20 cellular contexts compared by ENCODE assay signal in genomic region chr2:42913280-42913878, GRCh38.
DNase-seq lines count a peak whose midpoint lies in the region; ATAC-seq, FAIRE-seq and TF ChIP-seq lines count a peak whose summit lies in the region.
"Had no signal": no experiment of that assay in that cellular context is flagged by ENCODE, and none has a peak within 500 bp of the region (broad histone marks: within the 10 kb centered on the region; RNA-seq: fewer than 3 reads in every experiment).

No MANE protein-coding gene starts in this region.

- H3K79me2 ChIP-seq in astrocyte (ENCODE audit: insufficient read depth, low read length): no peaks in the 10 kb centered on the region
- no peaks in the 10 kb centered on the region for H3K79me2 ChIP-seq in osteoblast (ENCODE audit: insufficient read depth, low read length)
- H3K79me2 ChIP-seq: parathyroid adenoma had no signal

- peaks cover 14% of the 10 kb centered on the region for H3K4me1 ChIP-seq in astrocyte (ENCODE audit: insufficient read depth, low read length)
- peaks cover 11% of the 10 kb centered on the region for H3K4me1 ChIP-seq in osteoblast (ENCODE audit: insufficient read depth, low read length)
- H3K4me1 ChIP-seq: parathyroid adenoma had no signal

- TF ChIP-seq CTCF in NB4 (IDR thresholded peaks at IDR 0.05; ENCODE audit: low read depth, low read length): no peak
- no peak for TF ChIP-seq CTCF in astrocyte (IDR thresholded peaks at IDR 0.05; ENCODE audit: insufficient read depth, low read depth, low read length)
- TF ChIP-seq CTCF in osteoblast (IDR thresholded peaks at IDR 0.05; ENCODE audit: extremely low read depth, low read depth, low read length): no peak

- peak overlapping the region; percentile 52 for H3K4me3 Mint-ChIP-seq in T-helper 1 cell treated with Interleukin-12 subunit alpha and Interleukin-12 subunit beta and Interleukin-4 antibody, amounts not matched to agents 30 μg/mL and 1 μg/mL, for 36 hours
- no peak overlapping the region for H3K4me3 Mint-ChIP-seq in astrocyte (ENCODE audit: unreplicated experiment)
- no peak overlapping the region for H3K4me3 Mint-ChIP-seq in stimulated activated memory B cell treated with anti-CD40 and anti-IgM and Interleukin-4, amounts not matched to agents 10 μg/mL and 1 μg/mL and 100 μg/mL, for 72 hours
- H3K4me3 Mint-ChIP-seq: activated T-cell treated with anti-CD3 and anti-CD28 coated beads, Interleukin-2, amount 50 U/mL, for 4 hours; CD4-positive, alpha-beta T cell; stimulated activated effector memory CD8-positive, alpha-beta T cell treated with anti-CD3 and anti-CD28 coated beads, Interleukin-12 subunit alpha, Interleukin-12 subunit beta, amount 100 ng/mL, for 72 hours had no signal

- H3K27ac ChIP-seq in astrocyte (ENCODE audit: low read depth, low read length): no peak overlapping the region
- no peak overlapping the region for H3K27ac ChIP-seq in osteoblast (ENCODE audit: low read depth, low read length)
- H3K27ac ChIP-seq: parathyroid adenoma, SJSA1 had no signal

- H3K27me3 ChIP-seq in astrocyte (ENCODE audit: insufficient read depth, low read length) (no peaks in the 10 kb centered on the region), osteoblast (ENCODE audit: insufficient read depth, low read length) (no peaks in the 10 kb centered on the region)
- H3K27me3 ChIP-seq: SJSA1, upper lobe of left lung had no signal

- no peaks in the 10 kb centered on the region for H3K36me3 Mint-ChIP-seq in T-helper 1 cell treated with Interleukin-12 subunit alpha and Interleukin-12 subunit beta and Interleukin-4 antibody, amounts not matched to agents 30 μg/mL and 1 μg/mL, for 36 hours (ENCODE audit: low read depth)
- H3K36me3 Mint-ChIP-seq in astrocyte (ENCODE audit: low read depth, unreplicated experiment): no peaks in the 10 kb centered on the region
- no peaks in the 10 kb centered on the region for H3K36me3 Mint-ChIP-seq in stimulated activated memory B cell treated with anti-CD40 and anti-IgM and Interleukin-4, amounts not matched to agents 10 μg/mL and 1 μg/mL and 100 μg/mL, for 72 hours
- H3K36me3 Mint-ChIP-seq: activated naive CD4-positive, alpha-beta T cell treated with anti-CD3 and anti-CD28 coated beads, Interleukin-2, amount 50 U/mL, for 72 hours; stimulated activated effector memory CD8-positive, alpha-beta T cell treated with anti-CD3 and anti-CD28 coated beads, Interleukin-12 subunit alpha, Interleukin-12 subunit beta, amount 100 ng/mL, for 72 hours had no signal

- no peaks in the 10 kb centered on the region for H4K20me1 ChIP-seq in astrocyte (ENCODE audit: insufficient read depth, low read length)
- no peaks in the 10 kb centered on the region for H4K20me1 ChIP-seq in osteoblast (ENCODE audit: insufficient read depth, low read length)

- H3K4me3 ChIP-seq in NB4 (ENCODE audit: low read depth, low read length) (no peak overlapping the region), astrocyte (ENCODE audit: insufficient read depth, low read depth, low read length) (no peak overlapping the region), osteoblast (ENCODE audit: insufficient read depth, low read length) (no peak overlapping the region)
- H3K4me3 ChIP-seq: SJSA1, upper lobe of left lung had no signal

- no peak overlapping the region for H3K27ac Mint-ChIP-seq in T-helper 1 cell treated with Interleukin-12 subunit alpha and Interleukin-12 subunit beta and Interleukin-4 antibody, amounts not matched to agents 30 μg/mL and 1 μg/mL, for 36 hours
- no peak overlapping the region for H3K27ac Mint-ChIP-seq in astrocyte (ENCODE audit: unreplicated experiment)
- H3K27ac Mint-ChIP-seq in stimulated activated memory B cell treated with anti-CD40 and anti-IgM and Interleukin-4, amounts not matched to agents 10 μg/mL and 1 μg/mL and 100 μg/mL, for 72 hours: no peak overlapping the region
- H3K27ac Mint-ChIP-seq: activated naive CD4-positive, alpha-beta T cell treated with anti-CD3 and anti-CD28 coated beads, Interleukin-2, amount 50 U/mL, for 72 hours; CD4-positive, alpha-beta T cell; stimulated activated effector memory CD8-positive, alpha-beta T cell treated with anti-CD3 and anti-CD28 coated beads, Interleukin-12 subunit alpha, Interleukin-12 subunit beta, amount 100 ng/mL, for 72 hours had no signal

- H3K4me2 ChIP-seq in astrocyte (ENCODE audit: low read length) (peak overlapping the region; percentile 13), osteoblast (ENCODE audit: insufficient read depth, low read length) (peak overlapping the region; percentile 35)

- H3K4me1 Mint-ChIP-seq in T-helper 1 cell treated with Interleukin-12 subunit alpha and Interleukin-12 subunit beta and Interleukin-4 antibody, amounts not matched to agents 30 μg/mL and 1 μg/mL, for 36 hours (ENCODE audit: low read depth): peaks cover 3% of the 10 kb centered on the region
- no peaks in the 10 kb centered on the region for H3K4me1 Mint-ChIP-seq in astrocyte (ENCODE audit: low read depth, unreplicated experiment)
- H3K4me1 Mint-ChIP-seq in stimulated activated memory B cell treated with anti-CD40 and anti-IgM and Interleukin-4, amounts not matched to agents 10 μg/mL and 1 μg/mL and 100 μg/mL, for 72 hours: peaks cover 23% of the 10 kb centered on the region

- H3K36me3 ChIP-seq in astrocyte (ENCODE audit: insufficient read depth, low read length): no peaks in the 10 kb centered on the region
- H3K36me3 ChIP-seq in osteoblast (ENCODE audit: insufficient read depth, low read length): no peaks in the 10 kb centered on the region
- H3K36me3 ChIP-seq: SJSA1, upper lobe of left lung had no signal

- H2AFZ ChIP-seq in astrocyte (ENCODE audit: low read depth, low read length) (no peak overlapping the region), osteoblast (ENCODE audit: low read length) (peak overlapping the region; percentile 29)
- H2AFZ ChIP-seq: parathyroid adenoma had no signal

- no peak for ATAC-seq in stimulated activated memory B cell treated with anti-CD40 and anti-IgM and Interleukin-4, amounts not matched to agents 10 μg/mL and 1 μg/mL and 100 μg/mL, for 72 hours
- ATAC-seq: activated naive CD4-positive, alpha-beta T cell treated with anti-CD3 and anti-CD28 coated beads, Interleukin-2, amount 50 U/mL, for 72 hours; activated T-cell treated with anti-CD3 and anti-CD28 coated beads, Interleukin-2, amount 50 U/mL, for 4 hours; stimulated activated effector memory CD8-positive, alpha-beta T cell treated with anti-CD3 and anti-CD28 coated beads, Interleukin-12 subunit alpha, Interleukin-12 subunit beta, amount 100 ng/mL, for 72 hours had no signal

- no peaks in the 10 kb centered on the region for H3K9me3 Mint-ChIP-seq in T-helper 1 cell treated with Interleukin-12 subunit alpha and Interleukin-12 subunit beta and Interleukin-4 antibody, amounts not matched to agents 30 μg/mL and 1 μg/mL, for 36 hours
- H3K9me3 Mint-ChIP-seq in astrocyte (ENCODE audit: unreplicated experiment): peaks cover 3% of the 10 kb centered on the region
- no peaks in the 10 kb centered on the region for H3K9me3 Mint-ChIP-seq in stimulated activated memory B cell treated with anti-CD40 and anti-IgM and Interleukin-4, amounts not matched to agents 10 μg/mL and 1 μg/mL and 100 μg/mL, for 72 hours
- H3K9me3 Mint-ChIP-seq: activated naive CD4-positive, alpha-beta T cell treated with anti-CD3 and anti-CD28 coated beads, Interleukin-2, amount 50 U/mL, for 72 hours; activated T-cell treated with anti-CD3 and anti-CD28 coated beads, Interleukin-2, amount 50 U/mL, for 4 hours; CD4-positive, alpha-beta T cell; stimulated activated effector memory CD8-positive, alpha-beta T cell treated with anti-CD3 and anti-CD28 coated beads, Interleukin-12 subunit alpha, Interleukin-12 subunit beta, amount 100 ng/mL, for 72 hours had no signal

- no peak for FAIRE-seq in astrocyte (lab: Jason Lieb, UNC)
- FAIRE-seq: bronchial epithelial cell had no signal

- no peak for DNase-seq in T-helper 1 cell
- DNase-seq in NB4 (ENCODE audit: low read depth): peak; percentile 81
- DNase-seq in astrocyte (ENCODE audit: low read depth): no peak
- no peak for DNase-seq in osteoblast (ENCODE audit: insufficient read length, low spot score, missing footprints)
- DNase-seq in NK-92 treated with Interleukin-12 subunit alpha and Interleukin-12 subunit beta, amount 100 ng/mL, for 24 hours (lab: John Stamatoyannopoulos, UW): no peak
- no peak for DNase-seq in retina
- DNase-seq: 8988T; activated CD4-positive, alpha-beta T cell treated with anti-CD3 and anti-CD28 coated beads, Interleukin-2, amount 50 U/mL, for 48 hours; activated T-cell treated with anti-CD3 and anti-CD28 coated beads, Interleukin-2, amount 50 U/mL, for 4 hours; CD4-positive, alpha-beta T cell; NCI-H146; NCI-H345; upper lobe of left lung had no signal

- no peaks in the 10 kb centered on the region for H3K27me3 Mint-ChIP-seq in T-helper 1 cell treated with Interleukin-12 subunit alpha and Interleukin-12 subunit beta and Interleukin-4 antibody, amounts not matched to agents 30 μg/mL and 1 μg/mL, for 36 hours (ENCODE audit: low read depth)
- peaks cover 21% of the 10 kb centered on the region for H3K27me3 Mint-ChIP-seq in astrocyte (ENCODE audit: low read depth, unreplicated experiment)
- peaks cover 24% of the 10 kb centered on the region for H3K27me3 Mint-ChIP-seq in stimulated activated memory B cell treated with anti-CD40 and anti-IgM and Interleukin-4, amounts not matched to agents 10 μg/mL and 1 μg/mL and 100 μg/mL, for 72 hours
- H3K27me3 Mint-ChIP-seq: CD4-positive, alpha-beta T cell had no signal

- no peak overlapping the region for H3K9ac ChIP-seq in astrocyte (ENCODE audit: low read length)
- H3K9ac ChIP-seq: parathyroid adenoma had no signal

- no peaks in the 10 kb centered on the region for H3K9me3 ChIP-seq in astrocyte (ENCODE audit: insufficient read depth, low read depth, low read length)
- no peaks in the 10 kb centered on the region for H3K9me3 ChIP-seq in osteoblast (ENCODE audit: low read depth, low read length)
- H3K9me3 ChIP-seq: upper lobe of left lung had no signal

- TF ChIP-seq POLR2A in NB4 (IDR thresholded peaks at IDR 0.05; ENCODE audit: extremely low read depth, insufficient read length): no peak
